8 cellular contexts compared by ENCODE assay signal in genomic region chr14:65103150-65103760, GRCh38. TPM values are rescaled to one million over a fixed set of nuclear protein-coding genes. Genes with fewer than 3 reads are reported as not detected.
A peak's percentile ranks its signal among the peaks of the same experiment; 100 is the strongest.
DNase-seq lines count a peak whose midpoint lies in the region; ATAC-seq and TF ChIP-seq lines count a peak whose summit lies in the region.

No MANE protein-coding gene starts in this region.

- ATAC-seq in right cardiac atrium, result no peak
- no peak for ATAC-seq in GM21723 (IDR thresholded peaks at IDR 0.05; ENCODE audit: unreplicated experiment)

- H3K4me1 Mint-ChIP-seq in activated CD4-positive, alpha-beta T cell treated with anti-CD3 and anti-CD28 coated beads, Interleukin-2, amount 10 ng/mL, durations not matched to agents 24 days and 14 days, result peaks cover 31% of the 10 kb centered on the region

- peak overlapping the region; percentile 96 for H2AFZ ChIP-seq in smooth muscle cell (ENCODE audit: low read depth)

- H3K9me3 ChIP-seq in MG63 (no peaks in the 10 kb centered on the region), right cardiac atrium (ENCODE audit: control insufficient read depth, low read length) (no peaks in the 10 kb centered on the region), smooth muscle cell (replicated peaks; ENCODE audit: low read depth) (no peaks in the 10 kb centered on the region)

- peaks cover 8% of the 10 kb centered on the region for H4K20me1 ChIP-seq in smooth muscle cell (ENCODE audit: low read depth)

- H3K4me3 Mint-ChIP-seq in activated CD4-positive, alpha-beta T cell treated with anti-CD3 and anti-CD28 coated beads, Interleukin-2, amount 10 ng/mL, durations not matched to agents 24 days and 14 days, result peak overlapping the region; percentile 91

- H3K9ac ChIP-seq in smooth muscle cell (ENCODE audit: low read depth), result peak overlapping the region; percentile 25

- H3K27me3 ChIP-seq in MG63 (no peaks in the 10 kb centered on the region), right cardiac atrium (ENCODE audit: control insufficient read depth, insufficient read depth) (no peaks in the 10 kb centered on the region), smooth muscle cell (ENCODE audit: low read depth) (no peaks in the 10 kb centered on the region)

- 7% methylated on average over 22 of the region's 22 CpGs for WGBS in right cardiac atrium
- 15% methylated on average over 22 of the region's 22 CpGs for WGBS in smooth muscle cell (ENCODE audit: low lambda C conversion rate)

- TF ChIP-seq CTCF in WI38 (IDR thresholded peaks at IDR 0.05; ENCODE audit: low read depth, low read length), result no peak
- no peak for TF ChIP-seq CTCF in smooth muscle cell (IDR thresholded peaks at IDR 0.05; ENCODE audit: borderline replicate concordance, insufficient read depth, poor library complexity, severe bottlenecking)

- H3K4me2 ChIP-seq in smooth muscle cell, result peak overlapping the region; percentile 95

- DNase-seq in activated CD4-positive, alpha-beta T cell treated with anti-CD3 and anti-CD28 coated beads, Interleukin-2, amount 10 ng/mL, durations not matched to agents 24 days and 14 days, result peak; percentile 68
- no peak for DNase-seq in activated CD4-positive, alpha-beta T cell treated with anti-CD3 and anti-CD28 coated beads for 1 hour
- DNase-seq in MG63 (peak; percentile 13), right cardiac atrium (peak in 2 of 3 donors; percentile 30 to 61), smooth muscle cell (lab: John Stamatoyannopoulos, UW; ENCODE audit: unreplicated experiment) (no peak), retina (no peak)

- H3K79me2 ChIP-seq in smooth muscle cell (ENCODE audit: low read depth), result peaks cover 34% of the 10 kb centered on the region

- peak overlapping the region; percentile 94 for H3K27ac Mint-ChIP-seq in activated CD4-positive, alpha-beta T cell treated with anti-CD3 and anti-CD28 coated beads, Interleukin-2, amount 10 ng/mL, durations not matched to agents 24 days and 14 days

- no peaks in the 10 kb centered on the region for H3K9me3 Mint-ChIP-seq in activated CD4-positive, alpha-beta T cell treated with anti-CD3 and anti-CD28 coated beads, Interleukin-2, amount 10 ng/mL, durations not matched to agents 24 days and 14 days

- peaks cover 8% of the 10 kb centered on the region for H3K36me3 ChIP-seq in MG63
- peaks cover under 1% of the 10 kb centered on the region for H3K36me3 ChIP-seq in smooth muscle cell (ENCODE audit: low read depth)

- intact Hi-C loops in activated CD4-positive, alpha-beta T cell treated with anti-CD3 and anti-CD28 coated beads, Interleukin-2, amount 10 ng/mL, durations not matched to agents 24 days and 14 days (cut with micrococcal nuclease), result loop anchor here (2.0 to 5.0 kb wide), 3 partner anchors 101 to 310 kb away; partner anchors contain the start of gene FUT8
- intact Hi-C loops in right cardiac atrium (cut with DNase I), result no loop called here

- H3K27ac ChIP-seq in right cardiac atrium (ENCODE audit: low read length), result peak overlapping the region; percentile 25
- H3K27ac ChIP-seq in smooth muscle cell (ENCODE audit: low read depth), result no peak overlapping the region

- peaks cover 3% of the 10 kb centered on the region for H3F3A ChIP-seq in smooth muscle cell (ENCODE audit: low read depth)

- H3K4me3 ChIP-seq in MG63, result peak overlapping the region; percentile 79
- H3K4me3 ChIP-seq in WI38 (ENCODE audit: low read depth, low read length), result peak overlapping the region; percentile 76
- H3K4me3 ChIP-seq in right cardiac atrium (ENCODE audit: low read length), result peak overlapping the region; percentile 76
- H3K4me3 ChIP-seq in smooth muscle cell, result peak overlapping the region; percentile 71

- H3K27me3 Mint-ChIP-seq in activated CD4-positive, alpha-beta T cell treated with anti-CD3 and anti-CD28 coated beads, Interleukin-2, amount 10 ng/mL, durations not matched to agents 24 days and 14 days, result peaks cover 7% of the 10 kb centered on the region

- no peaks in the 10 kb centered on the region for H3K4me1 ChIP-seq in right cardiac atrium (ENCODE audit: control insufficient read depth, insufficient read depth, low read length)
- H3K4me1 ChIP-seq in smooth muscle cell (ENCODE audit: low read depth), result peaks cover 4% of the 10 kb centered on the region

- peaks cover 18% of the 10 kb centered on the region for H3K36me3 Mint-ChIP-seq in activated CD4-positive, alpha-beta T cell treated with anti-CD3 and anti-CD28 coated beads, Interleukin-2, amount 10 ng/mL, durations not matched to agents 24 days and 14 days (ENCODE audit: low read depth)

RNA-seq across cellular contexts. Expression of gene MAX, which starts 0.9 kb away (rescaled TPM):
- 122 and 128 TPM in 2 replicates for total RNA-seq in activated CD4-positive, alpha-beta T cell treated with anti-CD3 and anti-CD28 coated beads, Interleukin-2, amount 10 ng/mL, durations not matched to agents 24 days and 14 days
- total RNA-seq in MG63 (2014; rRNA removed; shearing (Covaris generic); ENCODE audit: low replicate concordance), result 26.6 and 30.8 TPM in 2 replicates
- total RNA-seq in right cardiac atrium (100 to 1,000 TPM in 3 of 4 donors, 10 to 100 TPM in 1; 93.6 to 117 (median 115) TPM), smooth muscle cell (32.9 and 37.5 TPM in 2 replicates)
- polyA plus RNA-seq in right cardiac atrium (56.3 TPM), smooth muscle cell (30.1 and 33.5 TPM in 2 replicates)

Comparison
In these comparisons a context has a peak if more than half of its experiments do, and no peak if none do; other contexts are left out.
1. DNase-seq: peak in activated CD4-positive, alpha-beta T cell treated with anti-CD3 and anti-CD28 coated beads, Interleukin-2, amount 10 ng/mL, durations not matched to agents 24 days and 14 days (single experiment), MG63 (single experiment) and right cardiac atrium (2 of 3); none in activated CD4-positive, alpha-beta T cell treated with anti-CD3 and anti-CD28 coated beads for 1 hour (single experiment), smooth muscle cell (single experiment) and retina (single experiment).
2. Peak in every context shown above with its lines, with median percentiles within 50 percentile points of each other: H3K4me3 ChIP-seq.